Comparison of ENCODE assay signal across 1 cellular context in the genomic region with DNA sequence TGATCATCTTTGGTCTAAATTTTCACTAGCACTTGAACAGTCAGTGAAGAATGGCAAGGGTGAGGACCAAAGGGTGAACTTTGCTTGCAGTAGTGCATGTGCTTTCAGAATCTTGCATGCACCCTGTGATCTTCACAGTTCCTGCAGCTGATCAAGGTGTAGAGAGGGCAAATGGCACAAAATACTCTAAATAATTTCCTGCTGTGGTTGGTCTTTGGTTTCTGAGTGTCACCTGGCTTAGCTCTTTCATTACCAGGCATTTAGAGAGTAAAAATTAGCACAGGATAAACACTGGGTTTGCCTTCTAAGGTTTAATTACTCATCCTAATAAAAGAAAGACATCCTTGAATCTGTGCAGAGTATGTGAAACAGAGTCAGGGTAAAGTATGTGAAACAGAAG.
TF ChIP-seq lines count a peak whose summit lies in the region.

No MANE protein-coding gene starts in this region.

TF ChIP-seq in GM12878, 131 proteins besides CTCF, POLR2A, EP300 and RAD21 (continued from another document):
- TF ChIP-seq, protein P1, sequence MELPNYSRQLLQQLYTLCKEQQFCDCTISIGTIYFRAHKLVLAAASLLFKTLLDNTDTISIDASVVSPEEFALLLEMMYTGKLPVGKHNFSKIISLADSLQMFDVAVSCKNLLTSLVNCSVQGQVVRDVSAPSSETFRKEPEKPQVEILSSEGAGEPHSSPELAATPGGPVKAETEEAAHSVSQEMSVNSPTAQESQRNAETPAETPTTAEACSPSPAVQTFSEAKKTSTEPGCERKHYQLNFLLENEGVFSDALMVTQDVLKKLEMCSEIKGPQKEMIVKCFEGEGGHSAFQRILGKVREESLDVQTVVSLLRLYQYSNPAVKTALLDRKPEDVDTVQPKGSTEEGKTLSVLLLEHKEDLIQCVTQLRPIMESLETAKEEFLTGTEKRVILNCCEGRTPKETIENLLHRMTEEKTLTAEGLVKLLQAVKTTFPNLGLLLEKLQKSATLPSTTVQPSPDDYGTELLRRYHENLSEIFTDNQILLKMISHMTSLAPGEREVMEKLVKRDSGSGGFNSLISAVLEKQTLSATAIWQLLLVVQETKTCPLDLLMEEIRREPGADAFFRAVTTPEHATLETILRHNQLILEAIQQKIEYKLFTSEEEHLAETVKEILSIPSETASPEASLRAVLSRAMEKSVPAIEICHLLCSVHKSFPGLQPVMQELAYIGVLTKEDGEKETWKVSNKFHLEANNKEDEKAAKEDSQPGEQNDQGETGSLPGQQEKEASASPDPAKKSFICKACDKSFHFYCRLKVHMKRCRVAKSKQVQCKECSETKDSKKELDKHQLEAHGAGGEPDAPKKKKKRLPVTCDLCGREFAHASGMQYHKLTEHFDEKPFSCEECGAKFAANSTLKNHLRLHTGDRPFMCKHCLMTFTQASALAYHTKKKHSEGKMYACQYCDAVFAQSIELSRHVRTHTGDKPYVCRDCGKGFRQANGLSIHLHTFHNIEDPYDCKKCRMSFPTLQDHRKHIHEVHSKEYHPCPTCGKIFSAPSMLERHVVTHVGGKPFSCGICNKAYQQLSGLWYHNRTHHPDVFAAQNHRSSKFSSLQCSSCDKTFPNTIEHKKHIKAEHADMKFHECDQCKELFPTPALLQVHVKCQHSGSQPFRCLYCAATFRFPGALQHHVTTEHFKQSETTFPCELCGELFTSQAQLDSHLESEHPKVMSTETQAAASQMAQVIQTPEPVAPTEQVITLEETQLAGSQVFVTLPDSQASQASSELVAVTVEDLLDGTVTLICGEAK (IDR thresholded peaks at IDR 0.05; ENCODE audit: borderline replicate concordance): no peak
- TF ChIP-seq RUNX3 (IDR thresholded peaks at IDR 0.05; ENCODE audit: low read length): peak; percentile 48; the same call in 1 of the 2 replicates
- no peak for TF ChIP-seq RAD51 (IDR thresholded peaks at IDR 0.05)
- no peak for TF ChIP-seq DPF2 (IDR thresholded peaks at IDR 0.05)
- TF ChIP-seq, protein P2, sequence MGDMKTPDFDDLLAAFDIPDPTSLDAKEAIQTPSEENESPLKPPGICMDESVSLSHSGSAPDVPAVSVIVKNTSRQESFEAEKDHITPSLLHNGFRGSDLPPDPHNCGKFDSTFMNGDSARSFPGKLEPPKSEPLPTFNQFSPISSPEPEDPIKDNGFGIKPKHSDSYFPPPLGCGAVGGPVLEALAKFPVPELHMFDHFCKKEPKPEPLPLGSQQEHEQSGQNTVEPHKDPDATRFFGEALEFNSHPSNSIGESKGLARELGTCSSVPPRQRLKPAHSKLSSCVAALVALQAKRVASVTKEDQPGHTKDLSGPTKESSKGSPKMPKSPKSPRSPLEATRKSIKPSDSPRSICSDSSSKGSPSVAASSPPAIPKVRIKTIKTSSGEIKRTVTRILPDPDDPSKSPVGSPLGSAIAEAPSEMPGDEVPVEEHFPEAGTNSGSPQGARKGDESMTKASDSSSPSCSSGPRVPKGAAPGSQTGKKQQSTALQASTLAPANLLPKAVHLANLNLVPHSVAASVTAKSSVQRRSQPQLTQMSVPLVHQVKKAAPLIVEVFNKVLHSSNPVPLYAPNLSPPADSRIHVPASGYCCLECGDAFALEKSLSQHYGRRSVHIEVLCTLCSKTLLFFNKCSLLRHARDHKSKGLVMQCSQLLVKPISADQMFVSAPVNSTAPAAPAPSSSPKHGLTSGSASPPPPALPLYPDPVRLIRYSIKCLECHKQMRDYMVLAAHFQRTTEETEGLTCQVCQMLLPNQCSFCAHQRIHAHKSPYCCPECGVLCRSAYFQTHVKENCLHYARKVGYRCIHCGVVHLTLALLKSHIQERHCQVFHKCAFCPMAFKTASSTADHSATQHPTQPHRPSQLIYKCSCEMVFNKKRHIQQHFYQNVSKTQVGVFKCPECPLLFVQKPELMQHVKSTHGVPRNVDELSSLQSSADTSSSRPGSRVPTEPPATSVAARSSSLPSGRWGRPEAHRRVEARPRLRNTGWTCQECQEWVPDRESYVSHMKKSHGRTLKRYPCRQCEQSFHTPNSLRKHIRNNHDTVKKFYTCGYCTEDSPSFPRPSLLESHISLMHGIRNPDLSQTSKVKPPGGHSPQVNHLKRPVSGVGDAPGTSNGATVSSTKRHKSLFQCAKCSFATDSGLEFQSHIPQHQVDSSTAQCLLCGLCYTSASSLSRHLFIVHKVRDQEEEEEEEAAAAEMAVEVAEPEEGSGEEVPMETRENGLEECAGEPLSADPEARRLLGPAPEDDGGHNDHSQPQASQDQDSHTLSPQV (IDR thresholded peaks at IDR 0.05): no peak
